Comparison of ENCODE assay signal across 11 cellular contexts in genomic region chr10:8213735-8214134, GRCh38.
"Had no signal": no experiment of that assay in that cellular context is flagged by ENCODE, and none has a peak within 500 bp of the region (broad histone marks: within the 10 kb centered on the region; RNA-seq: fewer than 3 reads in every experiment).

No MANE protein-coding gene starts in this region.

- DNase-seq: GM23248, GOT3, H7, HCEC 1CT, HFFc6, Karpas-422, KBM-7 had no signal

- H3K4me2 ChIP-seq: KMS-11 had no signal

- ATAC-seq: HepG2 had no signal

- H3K9ac ChIP-seq: GM23248, KMS-11 had no signal

- H3K27ac Mint-ChIP-seq: HFFc6, IgD-negative memory B cell had no signal

- H3K36me3 Mint-ChIP-seq: IgD-negative memory B cell had no signal

- H2AFZ ChIP-seq: GM23248 had no signal

- H3K4me3 ChIP-seq: GM23248 had no signal

- H3K27ac ChIP-seq: GM23248, HL-60, KMS-11 had no signal

- H3K27me3 Mint-ChIP-seq: IgD-negative memory B cell had no signal

- H3K4me3 Mint-ChIP-seq: HFFc6, IgD-negative memory B cell had no signal
